In genomic region chr5:118243068-118243467, GRCh38 we compare ENCODE assay signal across 26 cellular contexts.
"Had no signal": no experiment of that assay in that cellular context is flagged by ENCODE, and none has a peak within 500 bp of the region (broad histone marks: within the 10 kb centered on the region; RNA-seq: fewer than 3 reads in every experiment).

No MANE protein-coding gene starts in this region.

- H3K4me1 ChIP-seq: stomach, suprapubic skin, testis, thyroid gland, tibial artery, tibial nerve, transverse colon, upper lobe of left lung, uterus, vagina had no signal

- H3K27ac Mint-ChIP-seq: stimulated activated effector memory CD8-positive, alpha-beta T cell treated with anti-CD3 and anti-CD28 coated beads, Interleukin-12 subunit alpha, Interleukin-12 subunit beta, amount 100 ng/mL, for 72 hours; stimulated activated memory B cell treated with anti-CD40 and anti-IgM and Interleukin-4, amounts not matched to agents 10 μg/mL and 1 μg/mL and 100 μg/mL, for 72 hours; stimulated activated naive B cell treated with anti-CD40 and anti-IgM and Interleukin-4, amounts not matched to agents 10 μg/mL and 1 μg/mL and 100 μg/mL, for 72 hours; stimulated activated naive CD8-positive, alpha-beta T cell treated with anti-CD3 and anti-CD28 coated beads, Interleukin-15, amount 100 ng/mL, for 72 hours; stimulated activated naive CD8-positive, alpha-beta T cell treated with anti-CD3 and anti-CD28 coated beads, Interleukin-15, Interleukin-2, amounts not matched to agents 100 ng/mL and 50 ng/mL, for 24 hours; type B pancreatic cell had no signal

- H3K9me3 Mint-ChIP-seq: stimulated activated memory B cell treated with anti-CD40 and anti-IgM and Interleukin-4, amounts not matched to agents 10 μg/mL and 1 μg/mL and 100 μg/mL, for 72 hours; type B pancreatic cell had no signal

- H3K36me3 Mint-ChIP-seq: stimulated activated effector memory CD8-positive, alpha-beta T cell treated with anti-CD3 and anti-CD28 coated beads, Interleukin-12 subunit alpha, Interleukin-12 subunit beta, amount 100 ng/mL, for 72 hours; stimulated activated memory B cell treated with anti-CD40 and anti-IgM and Interleukin-4, amounts not matched to agents 10 μg/mL and 1 μg/mL and 100 μg/mL, for 72 hours; stimulated activated naive B cell treated with anti-CD40 and anti-IgM and Interleukin-4, amounts not matched to agents 10 μg/mL and 1 μg/mL and 100 μg/mL, for 72 hours; type B pancreatic cell had no signal

- H3K9me3 ChIP-seq: testis, thoracic aorta, thyroid gland, transverse colon, uterus, vagina had no signal

- H3K4me3 ChIP-seq: stomach, suprapubic skin, testis, thoracic aorta, thyroid gland, tibial artery, tibial nerve, transverse colon, upper lobe of left lung, uterus, vagina had no signal

- ATAC-seq: stimulated activated effector memory CD8-positive, alpha-beta T cell treated with anti-CD3 and anti-CD28 coated beads, Interleukin-12 subunit alpha, Interleukin-12 subunit beta, amount 100 ng/mL, for 72 hours; stimulated activated memory B cell treated with anti-CD40 and anti-IgM and Interleukin-4, amounts not matched to agents 10 μg/mL and 1 μg/mL and 100 μg/mL, for 72 hours; stimulated activated naive B cell treated with anti-CD40 and anti-IgM and Interleukin-4, amounts not matched to agents 10 μg/mL and 1 μg/mL and 100 μg/mL, for 72 hours; stimulated activated naive CD8-positive, alpha-beta T cell treated with anti-CD3 and anti-CD28 coated beads, Interleukin-15, amount 100 ng/mL, for 72 hours; stimulated activated naive CD8-positive, alpha-beta T cell treated with anti-CD3 and anti-CD28 coated beads, Interleukin-15, Interleukin-2, amounts not matched to agents 100 U/mL and 50 U/mL, for 24 hours had no signal

- H3K27me3 ChIP-seq: stomach, suprapubic skin, testis, thyroid gland, tibial artery, tibial nerve, transverse colon, upper lobe of left lung, uterus, vagina had no signal

- H3K4me3 Mint-ChIP-seq: stimulated activated effector memory CD8-positive, alpha-beta T cell treated with anti-CD3 and anti-CD28 coated beads, Interleukin-12 subunit alpha, Interleukin-12 subunit beta, amount 100 ng/mL, for 72 hours; stimulated activated memory B cell treated with anti-CD40 and anti-IgM and Interleukin-4, amounts not matched to agents 10 μg/mL and 1 μg/mL and 100 μg/mL, for 72 hours; stimulated activated naive B cell treated with anti-CD40 and anti-IgM and Interleukin-4, amounts not matched to agents 10 μg/mL and 1 μg/mL and 100 μg/mL, for 72 hours; stimulated activated naive CD8-positive, alpha-beta T cell treated with anti-CD3 and anti-CD28 coated beads, Interleukin-15, amount 100 ng/mL, for 72 hours; stimulated activated naive CD8-positive, alpha-beta T cell treated with anti-CD3 and anti-CD28 coated beads, Interleukin-15, Interleukin-2, amounts not matched to agents 100 ng/mL and 50 ng/mL, for 24 hours; type B pancreatic cell had no signal

- H3K27ac ChIP-seq: stomach, suprapubic skin, testis, thoracic aorta, thyroid gland, tibial artery, tibial nerve, transverse colon, upper lobe of left lung, uterus, vagina had no signal

- H3K27me3 Mint-ChIP-seq: stimulated activated memory B cell treated with anti-CD40 and anti-IgM and Interleukin-4, amounts not matched to agents 10 μg/mL and 1 μg/mL and 100 μg/mL, for 72 hours; stimulated activated naive B cell treated with anti-CD40 and anti-IgM and Interleukin-4, amounts not matched to agents 10 μg/mL and 1 μg/mL and 100 μg/mL, for 72 hours; stimulated activated naive CD8-positive, alpha-beta T cell treated with anti-CD3 and anti-CD28 coated beads, Interleukin-15, amount 100 ng/mL, for 72 hours; stimulated activated naive CD8-positive, alpha-beta T cell treated with anti-CD3 and anti-CD28 coated beads, Interleukin-15, Interleukin-2, amounts not matched to agents 100 ng/mL and 50 ng/mL, for 24 hours; type B pancreatic cell had no signal

- H3K36me3 ChIP-seq: stomach, suprapubic skin, thoracic aorta, thyroid gland, tibial artery, tibial nerve, transverse colon, upper lobe of left lung, uterus, vagina had no signal

- DNase-seq: stimulated activated CD4-positive, alpha-beta T cell treated with anti-CD3 and anti-CD28 coated beads, Interleukin-2, amount 100 ng/mL, for 48 hours; stimulated activated CD4-positive, alpha-beta T cell treated with anti-CD3 and anti-CD28 coated beads, Interleukin-4, amount 100 ng/mL, for 1 hour; stimulated activated CD4-positive, alpha-beta T cell treated with anti-CD3 and anti-CD28 coated beads, Interleukin-4, amount 100 ng/mL, for 24 hours; stimulated activated CD4-positive, alpha-beta T cell treated with anti-CD3 and anti-CD28 coated beads, Interleukin-4, amount 100 ng/mL, for 4 hours; stimulated activated CD8-positive, alpha-beta memory T cell treated with anti-CD3 and anti-CD28 coated beads, Interleukin-4, amount 100 ng/mL, for 48 hours; stimulated activated naive B cell treated with anti-CD40 and anti-IgM and Interleukin-4, amounts not matched to agents 10 μg/mL and 1 μg/mL and 100 μg/mL, for 72 hours; stimulated activated naive CD4-positive, alpha-beta T cell; stimulated activated naive CD4-positive, alpha-beta T cell treated with Interleukin-2 at 50 U/mL for 16 hours; stimulated activated naive CD8-positive, alpha-beta T cell treated with anti-CD3 and anti-CD28 coated beads, Interleukin-15, amount 100 ng/mL, for 72 hours; stimulated activated naive CD8-positive, alpha-beta T cell treated with anti-CD3 and anti-CD28 coated beads, Interleukin-15, Interleukin-2, amounts not matched to agents 100 U/mL and 50 U/mL, for 24 hours; stomach; substantia nigra; testis; thyroid gland; tibial artery; transverse colon; upper lobe of left lung; uterus had no signal

- H3K4me1 Mint-ChIP-seq: stimulated activated effector memory CD8-positive, alpha-beta T cell treated with anti-CD3 and anti-CD28 coated beads, Interleukin-12 subunit alpha, Interleukin-12 subunit beta, amount 100 ng/mL, for 72 hours; stimulated activated memory B cell treated with anti-CD40 and anti-IgM and Interleukin-4, amounts not matched to agents 10 μg/mL and 1 μg/mL and 100 μg/mL, for 72 hours; stimulated activated naive B cell treated with anti-CD40 and anti-IgM and Interleukin-4, amounts not matched to agents 10 μg/mL and 1 μg/mL and 100 μg/mL, for 72 hours; stimulated activated naive CD8-positive, alpha-beta T cell treated with anti-CD3 and anti-CD28 coated beads, Interleukin-15, amount 100 ng/mL, for 72 hours had no signal
